Comparison of ENCODE assay signal across 11 cellular contexts in the genomic region with DNA sequence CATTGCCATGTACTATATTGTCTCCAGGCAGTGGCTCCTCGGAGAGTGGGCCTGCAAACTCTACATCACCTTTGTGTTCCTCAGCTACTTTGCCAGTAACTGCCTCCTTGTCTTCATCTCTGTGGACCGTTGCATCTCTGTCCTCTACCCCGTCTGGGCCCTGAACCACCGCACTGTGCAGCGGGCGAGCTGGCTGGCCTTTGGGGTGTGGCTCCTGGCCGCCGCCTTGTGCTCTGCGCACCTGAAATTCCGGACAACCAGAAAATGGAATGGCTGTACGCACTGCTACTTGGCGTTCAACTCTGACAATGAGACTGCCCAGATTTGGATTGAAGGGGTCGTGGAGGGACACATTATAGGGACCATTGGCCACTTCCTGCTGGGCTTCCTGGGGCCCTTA. TPM values are rescaled to one million over a fixed set of nuclear protein-coding genes. Genes with fewer than 3 reads are reported as not detected.
"Had no signal": no experiment of that assay in that cellular context is flagged by ENCODE, and none has a peak within 500 bp of the region (broad histone marks: within the 10 kb centered on the region; RNA-seq: fewer than 3 reads in every experiment).

No MANE protein-coding gene starts in this region.

- H3K27ac ChIP-seq: GM23248 had no signal

- H2AFZ ChIP-seq: GM23248, GM23338 had no signal

- H3K4me1 Mint-ChIP-seq: GM23338 had no signal

- H3K9me3 ChIP-seq: HAP-1 had no signal

- H3K4me3 ChIP-seq: GM23248, GM23338, HAP-1 had no signal

- DNase-seq: GM23248, GOT3, H7, H9, HCEC 1CT, HFFc6 had no signal

- H3K9ac ChIP-seq: GM23248 had no signal

- FAIRE-seq: H54 had no signal

- H3K4me3 Mint-ChIP-seq: GM23338, H9, HFFc6 had no signal

- H3K27ac Mint-ChIP-seq: GM23338, H9, HFFc6 had no signal

- H3K9me3 Mint-ChIP-seq: HFFc6 had no signal

- ATAC-seq: GM23338, HCT116 had no signal

- H3K36me3 ChIP-seq: HAP-1 had no signal

- H3K4me2 ChIP-seq: GM23338 had no signal

- H3K4me1 ChIP-seq: HAP-1 had no signal

RNA-seq across cellular contexts. Expression of a gene that starts 0.6 kb away (rescaled TPM):
- total RNA-seq: GM23248, GM23338, H4, H7, H9, HFFc6 had no signal
- polyA plus RNA-seq: GM23248, GM23338 had no signal

RNA-seq across cellular contexts. Expression of a gene that starts 19.3 kb away (rescaled TPM):
- total RNA-seq: GM23248, GM23338, H4, H7, H9, HFFc6 had no signal
- polyA plus RNA-seq: GM23248, GM23338 had no signal

RNA-seq across cellular contexts. Expression of a gene that starts 52.7 kb away (rescaled TPM):
- total RNA-seq: GM23248, H4, H7, HFFc6 had no signal
- polyA plus RNA-seq: GM23248 had no signal
